In genomic region chr12:5307065-5307464, GRCh38 we compare ENCODE assay signal across 16 cellular contexts.
A peak's percentile ranks its signal among the peaks of the same experiment; 100 is the strongest.
DNase-seq lines count a peak whose midpoint lies in the region; ATAC-seq and TF ChIP-seq lines count a peak whose summit lies in the region.
"Had no signal": no experiment of that assay in that cellular context is flagged by ENCODE, and none has a peak within 500 bp of the region (broad histone marks: within the 10 kb centered on the region; RNA-seq: fewer than 3 reads in every experiment).

No MANE protein-coding gene starts in this region.

- WGBS in liver: 41% methylated on average over 3 of the region's 3 CpGs

- no peaks in the 10 kb centered on the region for H3K4me1 Mint-ChIP-seq in activated CD4-positive, alpha-beta T cell treated with anti-CD3 and anti-CD28 coated beads, Interleukin-2, amount 10 ng/mL, durations not matched to agents 24 days and 14 days
- no peaks in the 10 kb centered on the region for H3K4me1 Mint-ChIP-seq in activated CD4-positive, alpha-beta T cell treated with anti-CD3 and anti-CD28 coated beads for 36 hours
- H3K4me1 Mint-ChIP-seq: CD14-positive monocyte; CD4-positive, alpha-beta memory T cell; GM23338 had no signal

- no peak for TF ChIP-seq CTCF in liver (IDR thresholded peaks at IDR 0.05; ENCODE audit: low read depth, low read length, missing input control)

- no peaks in the 10 kb centered on the region for H3K9me3 ChIP-seq in liver (ENCODE audit: control insufficient read depth in 4 of 4, low read length in 3 of 4)
- H3K9me3 ChIP-seq: BLaER1 had no signal

- H3K36me3 Mint-ChIP-seq in activated CD4-positive, alpha-beta T cell treated with anti-CD3 and anti-CD28 coated beads, Interleukin-2, amount 10 ng/mL, durations not matched to agents 24 days and 14 days (ENCODE audit: low read depth): no peaks in the 10 kb centered on the region
- H3K36me3 Mint-ChIP-seq in activated CD4-positive, alpha-beta T cell treated with anti-CD3 and anti-CD28 coated beads for 36 hours (ENCODE audit: low read depth): no peaks in the 10 kb centered on the region
- H3K36me3 Mint-ChIP-seq: CD14-positive monocyte; CD4-positive, alpha-beta memory T cell had no signal

- no peak overlapping the region for H3K27ac ChIP-seq in liver (ENCODE audit: low read depth in 1 of 2, low read length in 2 of 2)
- H3K27ac ChIP-seq: 22Rv1, BLaER1 had no signal

- no peaks in the 10 kb centered on the region for H3K4me1 ChIP-seq in liver (ENCODE audit: control insufficient read depth in 4 of 4, insufficient read depth in 4 of 4, low read length in 3 of 4)
- H3K4me1 ChIP-seq: BLaER1 had no signal

- peaks cover 2% of the 10 kb centered on the region for H3K27me3 Mint-ChIP-seq in activated CD4-positive, alpha-beta T cell treated with anti-CD3 and anti-CD28 coated beads, Interleukin-2, amount 10 ng/mL, durations not matched to agents 24 days and 14 days
- peaks cover 4% of the 10 kb centered on the region for H3K27me3 Mint-ChIP-seq in activated CD4-positive, alpha-beta T cell treated with anti-CD3 and anti-CD28 coated beads for 36 hours

- POLR2A ChIA-PET in activated CD4-positive, alpha-beta T cell treated with anti-CD3 and anti-CD28 coated beads for 36 hours (lab: Charles Lee): no interaction called here

- H3K4me3 ChIP-seq in liver (ENCODE audit: low read depth in 1 of 3, low read length in 3 of 3) (no peak overlapping the region), H7 (ENCODE audit: insufficient read depth, low read depth, low read length) (no peak overlapping the region)
- H3K4me3 ChIP-seq: BLaER1, GM23338 had no signal

- H3K4me3 Mint-ChIP-seq in activated CD4-positive, alpha-beta T cell treated with anti-CD3 and anti-CD28 coated beads, Interleukin-2, amount 10 ng/mL, durations not matched to agents 24 days and 14 days: no peak overlapping the region
- no peak overlapping the region for H3K4me3 Mint-ChIP-seq in activated CD4-positive, alpha-beta T cell treated with anti-CD3 and anti-CD28 coated beads for 36 hours
- H3K4me3 Mint-ChIP-seq: CD14-positive monocyte; CD4-positive, alpha-beta memory T cell; GM23338; HFFc6 had no signal

- intact Hi-C loops in activated CD4-positive, alpha-beta T cell treated with anti-CD3 and anti-CD28 coated beads, Interleukin-2, amount 10 ng/mL, durations not matched to agents 24 days and 14 days (cut with micrococcal nuclease): no loop called here
- intact Hi-C loops in activated CD4-positive, alpha-beta T cell treated with anti-CD3 and anti-CD28 coated beads for 36 hours (cut with DNase I, micrococcal nuclease): no loop called here

- ATAC-seq in activated CD4-positive, alpha-beta T cell treated with anti-CD3 and anti-CD28 coated beads for 36 hours: no peak
- ATAC-seq: GM23338, HCT116 had no signal

- H3K27me3 ChIP-seq in liver (ENCODE audit: control insufficient read depth in 4 of 4, insufficient read depth in 4 of 4, low read length in 3 of 4) (no peaks in the 10 kb centered on the region), H7 (ENCODE audit: control insufficient read depth, insufficient read depth, low read length) (no peaks in the 10 kb centered on the region; the same call in 1 of the 2 replicates)
- H3K27me3 ChIP-seq: BLaER1 had no signal

- CTCF ChIA-PET in activated CD4-positive, alpha-beta T cell treated with anti-CD3 and anti-CD28 coated beads for 36 hours (lab: Charles Lee): interaction anchor here (1.6 kb wide), 1 partner anchor 10 kb away, joined by 3 read pairs; no protein-coding TSS in a partner anchor

- H3K27ac Mint-ChIP-seq in activated CD4-positive, alpha-beta T cell treated with anti-CD3 and anti-CD28 coated beads, Interleukin-2, amount 10 ng/mL, durations not matched to agents 24 days and 14 days: no peak overlapping the region
- no peak overlapping the region for H3K27ac Mint-ChIP-seq in activated CD4-positive, alpha-beta T cell treated with anti-CD3 and anti-CD28 coated beads for 36 hours
- H3K27ac Mint-ChIP-seq: CD14-positive monocyte; CD4-positive, alpha-beta memory T cell; GM23338; HFFc6 had no signal

- no peaks in the 10 kb centered on the region for H3K9me3 Mint-ChIP-seq in activated CD4-positive, alpha-beta T cell treated with anti-CD3 and anti-CD28 coated beads, Interleukin-2, amount 10 ng/mL, durations not matched to agents 24 days and 14 days
- no peaks in the 10 kb centered on the region for H3K9me3 Mint-ChIP-seq in activated CD4-positive, alpha-beta T cell treated with anti-CD3 and anti-CD28 coated beads for 36 hours (ENCODE audit: low read depth)
- H3K9me3 Mint-ChIP-seq: GM23338, HFFc6 had no signal

- TF ChIP-seq RAD21 in liver (IDR thresholded peaks at IDR 0.05): no peak

- DNase-seq in activated CD4-positive, alpha-beta T cell treated with anti-CD3 and anti-CD28 coated beads, Interleukin-2, amount 10 ng/mL, durations not matched to agents 24 days and 14 days: peak; percentile 1
- no peak for DNase-seq in activated CD4-positive, alpha-beta T cell treated with anti-CD3 and anti-CD28 coated beads for 36 hours
- DNase-seq in NCI-H2029 treated with DMSO at 0.1 percent for 48 hours (lab: John Stamatoyannopoulos, UW): peak; percentile 45
- no peak for DNase-seq in hippocampal formation (lab: John Stamatoyannopoulos, UW)
- no peak for DNase-seq in NCI-H187 treated with DMSO at 0.1 percent for 48 hours (lab: John Stamatoyannopoulos, UW)
- no peak for DNase-seq in H7
- no peak for DNase-seq in 8988T
- DNase-seq: Calu3; CD4-positive, alpha-beta memory T cell; HFFc6 had no signal

- no peak overlapping the region for H3K9ac ChIP-seq in liver (ENCODE audit: low read depth in 1 of 2, low read length in 2 of 2)
- H3K9ac ChIP-seq: BLaER1 had no signal

- H3K36me3 ChIP-seq in liver (ENCODE audit: control insufficient read depth in 4 of 4, insufficient read depth in 3 of 4, low read depth in 1 of 4, low read length in 3 of 4) (no peaks in the 10 kb centered on the region), H7 (replicated peaks; ENCODE audit: control insufficient read depth, insufficient read depth, low read length) (no peaks in the 10 kb centered on the region)
- H3K36me3 ChIP-seq: BLaER1 had no signal

TF ChIP-seq in liver, 16 proteins besides CTCF, POLR2A, EP300 and RAD21:
- TF ChIP-seq NR2F2 (IDR thresholded peaks at IDR 0.05): peak; percentile 52
- no peak for TF ChIP-seq HNF4A (conservative IDR thresholded peaks at IDR 0.05)

Comparison
In these comparisons a context has a peak if more than half of its experiments do, and no peak if none do; other contexts are left out.
1. DNase-seq: peak in activated CD4-positive, alpha-beta T cell treated with anti-CD3 and anti-CD28 coated beads, Interleukin-2, amount 10 ng/mL, durations not matched to agents 24 days and 14 days (single experiment) and NCI-H2029 treated with DMSO at 0.1 percent for 48 hours (single experiment); none in activated CD4-positive, alpha-beta T cell treated with anti-CD3 and anti-CD28 coated beads for 36 hours (single experiment), hippocampal formation (0 of 2), NCI-H187 treated with DMSO at 0.1 percent for 48 hours (single experiment), H7 (single experiment) and 8988T (single experiment).